Comparison of ENCODE assay signal across 3 cellular contexts in genomic region chr1:193372553-193372952, GRCh38.
"Had no signal": no experiment of that assay in that cellular context is flagged by ENCODE, and none has a peak within 500 bp of the region (broad histone marks: within the 10 kb centered on the region; RNA-seq: fewer than 3 reads in every experiment).

No MANE protein-coding gene starts in this region.

- DNase-seq: GDM1, GF-D8 had no signal

- ATAC-seq: GM12878 had no signal

- H3K4me3 ChIP-seq: GM12878 had no signal
